In the genomic region with DNA sequence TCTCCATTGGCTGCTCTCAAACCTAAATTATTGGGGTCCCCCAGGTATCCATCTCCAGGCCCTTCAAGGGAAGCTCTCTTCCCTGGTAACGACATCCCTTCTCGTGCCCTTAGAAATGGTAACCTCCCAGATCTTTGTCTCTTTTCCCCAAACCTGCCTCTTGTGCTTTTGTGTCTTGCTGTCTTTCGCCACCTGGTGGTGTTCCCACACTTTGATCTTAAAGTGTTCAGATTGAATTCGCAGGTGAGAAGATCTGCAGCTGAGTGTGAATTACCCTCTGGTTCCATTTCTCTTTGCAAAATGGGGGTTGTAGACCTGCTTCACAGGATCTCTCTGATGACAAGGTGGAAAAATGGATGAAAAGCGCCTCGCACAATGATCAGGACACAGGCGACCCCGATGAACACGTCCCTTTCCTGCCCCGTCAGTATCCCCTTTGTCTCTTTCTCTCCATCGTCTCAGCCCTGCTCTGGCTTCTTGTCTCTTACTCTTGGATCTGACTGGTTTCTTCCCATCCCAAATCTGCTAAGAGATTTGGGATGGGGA, we compare ENCODE assay signal across 8 cellular contexts. TPM values are rescaled to one million over a fixed set of nuclear protein-coding genes. Genes with fewer than 3 reads are reported as not detected.
DNase-seq lines count a peak whose midpoint lies in the region; ATAC-seq, FAIRE-seq and TF ChIP-seq lines count a peak whose summit lies in the region.

No MANE protein-coding gene starts in this region.

- ATAC-seq in GM18858 (IDR thresholded peaks at IDR 0.05; ENCODE audit: unreplicated experiment) = no peak

- no peak overlapping the region for H3K4me3 ChIP-seq in GM12864 (ENCODE audit: low read depth, low read length)
- H3K4me3 ChIP-seq in WI38 (ENCODE audit: low read depth, low read length) = no peak overlapping the region
- H3K4me3 ChIP-seq in epithelial cell of esophagus (ENCODE audit: low read length) = no peak overlapping the region
- no peak overlapping the region for H3K4me3 ChIP-seq in osteoblast (ENCODE audit: insufficient read depth, low read length)

- no peaks in the 10 kb centered on the region for H3K9me3 ChIP-seq in osteoblast (ENCODE audit: low read depth, low read length)

- H3K27ac ChIP-seq in osteoblast (ENCODE audit: low read depth, low read length) = peak overlapping the region; percentile 97

- no peaks in the 10 kb centered on the region for H3K27me3 ChIP-seq in osteoblast (ENCODE audit: insufficient read depth, low read length)

- peaks cover 59% of the 10 kb centered on the region for H3K4me1 ChIP-seq in osteoblast (ENCODE audit: insufficient read depth, low read length)

- H3K79me2 ChIP-seq in osteoblast (ENCODE audit: insufficient read depth, low read length) = no peaks in the 10 kb centered on the region

- in situ Hi-C loops in ACHN (cut with HindIII; ENCODE audit: low pct_ligation_motif_present, low pct_unique_long_range_greater_than_20kb, low sequenced_read_pairs) = no loop called here

- peak; percentile 79 for DNase-seq in ACHN
- peak; percentile 13 for DNase-seq in GM12864 (ENCODE audit: low read depth)
- DNase-seq in NCI-H2107 treated with DMSO at 0.1 percent for 48 hours (lab: John Stamatoyannopoulos, UW; ENCODE audit: unreplicated experiment) = peak; percentile 49
- peak; percentile 90 for DNase-seq in epithelial cell of esophagus (ENCODE audit: low read depth)
- peak; percentile 30 for DNase-seq in osteoblast (ENCODE audit: insufficient read length, low spot score, missing footprints)
- DNase-seq in urothelium cell line (ENCODE audit: low spot score) = no peak

- H2AFZ ChIP-seq in osteoblast (ENCODE audit: low read length) = no peak overlapping the region

- no peaks in the 10 kb centered on the region for H4K20me1 ChIP-seq in osteoblast (ENCODE audit: insufficient read depth, low read length)

- H3K36me3 ChIP-seq in osteoblast (ENCODE audit: insufficient read depth, low read length) = peaks cover 9% of the 10 kb centered on the region

- peak; percentile 60 for TF ChIP-seq CTCF in GM12864 (IDR thresholded peaks at IDR 0.05; ENCODE audit: low read depth, low read length, missing control alignments)
- TF ChIP-seq CTCF in WI38 (IDR thresholded peaks at IDR 0.05; ENCODE audit: low read depth, low read length) = peak; percentile 40; the same call in 1 of the 2 replicates
- peak; percentile 83 for TF ChIP-seq CTCF in epithelial cell of esophagus (IDR thresholded peaks at IDR 0.05; ENCODE audit: insufficient read depth, low read depth, low read length, missing control alignments)
- TF ChIP-seq CTCF in osteoblast (IDR thresholded peaks at IDR 0.05; ENCODE audit: extremely low read depth, low read depth, low read length) = peak; percentile 70

- FAIRE-seq in urothelium cell line (lab: Jason Lieb, UNC) = no peak

- H3K4me2 ChIP-seq in osteoblast (ENCODE audit: insufficient read depth, low read length) = peak overlapping the region; percentile 7

RNA-seq across cellular contexts. Expression of gene DOP1B, which starts 53.1 kb away (rescaled TPM):
- 16.3 and 23.6 TPM in 2 replicates for total RNA-seq in osteoblast
